In genomic region chr15:49290204-49290603, GRCh38 we compare ENCODE assay signal across 19 cellular contexts.
DNase-seq lines count a peak whose midpoint lies in the region; ATAC-seq and TF ChIP-seq lines count a peak whose summit lies in the region.
"Had no signal": no experiment of that assay in that cellular context is flagged by ENCODE, and none has a peak within 500 bp of the region (broad histone marks: within the 10 kb centered on the region; RNA-seq: fewer than 3 reads in every experiment).

No MANE protein-coding gene starts in this region.

- no peak for TF ChIP-seq CTCF in IMR-90 (conservative IDR thresholded peaks at IDR 0.05; ENCODE audit: low read depth, low read length)
- TF ChIP-seq CTCF in SK-N-SH (IDR thresholded peaks at IDR 0.05): no peak
- TF ChIP-seq CTCF in nephron (IDR thresholded peaks at IDR 0.05; ENCODE audit: unreplicated experiment in 3 of 3): no peak

- H3K4me1 ChIP-seq in IMR-90 (ENCODE audit: control insufficient read depth, insufficient read depth, low read length) (no peaks in the 10 kb centered on the region), SK-N-SH (ENCODE audit: control insufficient read depth in 1 of 2, insufficient read depth in 2 of 2, low read depth in 1 of 2, low read length in 1 of 2) (peaks cover 0 to 19% of the 10 kb centered on the region in 2 experiments; a peak in 2 of 4 replicates)

- H3K9me1 ChIP-seq in IMR-90 (ENCODE audit: insufficient read depth, low read length): peaks cover 2% of the 10 kb centered on the region; the same call in 1 of the 2 replicates

- no peak overlapping the region for H3K4ac ChIP-seq in IMR-90 (ENCODE audit: low read depth, low read length)

- POLR2A ChIA-PET in IMR-90 (lab: Charles Lee; ENCODE audit: unreplicated experiment): no interaction called here
- POLR2A ChIA-PET in SK-N-SH (lab: Yijun Ruan, JAX): no interaction called here

- H4K91ac ChIP-seq in IMR-90 (ENCODE audit: insufficient read depth, low read depth, low read length): no peak overlapping the region

- no peak overlapping the region for H3K9ac ChIP-seq in IMR-90 (ENCODE audit: low read depth, low read length)
- no peak overlapping the region for H3K9ac ChIP-seq in SK-N-SH

- peaks cover 15 to 36% of the 10 kb centered on the region in 2 donors for H3K36me3 Mint-ChIP-seq in activated T-cell treated with anti-CD3 and anti-CD28 coated beads, Interleukin-2, amount 50 U/mL, for 72 hours (ENCODE audit: insufficient read depth in 2 of 2)
- H3K36me3 Mint-ChIP-seq in activated T-cell treated with anti-CD3 and anti-CD28 coated beads, Interleukin-2, amount 50 U/mL, for 24 hours (ENCODE audit: low read depth): peaks cover 88% of the 10 kb centered on the region
- H3K36me3 Mint-ChIP-seq in nephron (ENCODE audit: low read depth): peaks cover 58% of the 10 kb centered on the region

- H3K9me3 Mint-ChIP-seq in activated T-cell treated with anti-CD3 and anti-CD28 coated beads, Interleukin-2, amount 50 U/mL, for 72 hours: peaks cover 0 to 1% of the 10 kb centered on the region in 2 donors
- no peaks in the 10 kb centered on the region for H3K9me3 Mint-ChIP-seq in activated T-cell treated with anti-CD3 and anti-CD28 coated beads, Interleukin-2, amount 50 U/mL, for 24 hours
- H3K9me3 Mint-ChIP-seq in nephron: no peaks in the 10 kb centered on the region
- H3K9me3 Mint-ChIP-seq: CD14-positive monocyte, H9 had no signal

- H3K27ac ChIP-seq in IMR-90 (ENCODE audit: insufficient read depth, low read length): no peak overlapping the region
- peak overlapping the region in 1 of 2 experiments; percentile 74; a peak in 2 of 4 replicates for H3K27ac ChIP-seq in SK-N-SH (ENCODE audit: low read depth in 2 of 2, low read length in 1 of 2)

- no peak overlapping the region for H2BK120ac ChIP-seq in IMR-90 (ENCODE audit: low read depth, low read length)

- intact Hi-C loops in IMR-90 (cut with micrococcal nuclease): no loop called here

- no peak for DNase-seq in activated T-cell treated with anti-CD3 and anti-CD28 coated beads, Interleukin-2, amount 50 U/mL, for 72 hours
- DNase-seq in activated T-cell treated with anti-CD3 and anti-CD28 coated beads, Interleukin-2, amount 50 U/mL, for 24 hours: no peak
- no peak for DNase-seq in IMR-90
- DNase-seq in SK-N-SH: peak; percentile 56
- no peak for DNase-seq in NCI-H748 (lab: John Stamatoyannopoulos, UW; ENCODE audit: unreplicated experiment)
- DNase-seq: COR-L47, DMS53, H9, NCI-H1436, NCI-H2029, NCI-H2171, NCI-H446, NCI-H774, SHP77 had no signal

- peaks cover 27% of the 10 kb centered on the region for H3K4me1 Mint-ChIP-seq in activated T-cell treated with anti-CD3 and anti-CD28 coated beads, Interleukin-2, amount 50 U/mL, for 72 hours (ENCODE audit: low read depth)
- H3K4me1 Mint-ChIP-seq in activated T-cell treated with anti-CD3 and anti-CD28 coated beads, Interleukin-2, amount 50 U/mL, for 24 hours (ENCODE audit: low read depth): peaks cover 32% of the 10 kb centered on the region
- peaks cover 35% of the 10 kb centered on the region for H3K4me1 Mint-ChIP-seq in nephron
- H3K4me1 Mint-ChIP-seq: CD14-positive monocyte had no signal

- peak overlapping the region; percentile 57; the same call in 1 of the 2 replicates for H4K5ac ChIP-seq in IMR-90 (ENCODE audit: low read depth, low read length)

- dilution Hi-C loops in IMR-90 (cut with HindIII; ENCODE audit: low sequenced_read_pairs, unreplicated experiment): no loop called here

- in situ Hi-C loops in IMR-90 (cut with MboI; ENCODE audit: low sequenced_read_pairs): no loop called here

- peaks cover 0 to 7% of the 10 kb centered on the region in 2 experiments; a peak in 2 of 4 replicates for H3K79me1 ChIP-seq in IMR-90 (ENCODE audit: low read depth in 1 of 2, low read length in 2 of 2)

- peak in 1 of 2 experiments; percentile 72; a peak in 2 of 4 replicates for TF ChIP-seq EP300 in SK-N-SH (IDR thresholded peaks at IDR 0.05; ENCODE audit: borderline replicate concordance in 1 of 2, low read depth in 1 of 2, low read length in 1 of 2)

- CTCF ChIA-PET in IMR-90 (lab: Yijun Ruan, JAX) (no interaction called here), SK-N-SH (lab: Yijun Ruan, JAX) (interaction anchor here (0.6 to 1.6 kb wide), 3 partner anchors 55 to 118 kb away, joined by 3 to 4 read pairs (median 4); no protein-coding TSS in a partner anchor)

- no peak overlapping the region for H3K23ac ChIP-seq in IMR-90 (ENCODE audit: low read depth, low read length)

- no peaks in the 10 kb centered on the region for H3K9me2 ChIP-seq in SK-N-SH

- peak overlapping the region; percentile 12; the same call in 1 of the 2 replicates for H2BK20ac ChIP-seq in IMR-90 (ENCODE audit: low read depth, low read length)

- no CpG with 5 or more reads among the region's 1 CpG for WGBS in IMR-90 (ENCODE audit: extremely low coverage in 2 of 2, insufficient read length in 1 of 2), 2 experiments
- 13% methylated on average over 1 of the region's 1 CpG for WGBS in SK-N-SH (ENCODE audit: low lambda C conversion rate)

- no peak overlapping the region for H3K4me2 ChIP-seq in IMR-90 (ENCODE audit: low read depth, low read length)
- no peak overlapping the region for H3K4me2 ChIP-seq in SK-N-SH

- no peak overlapping the region; the same call in 1 of the 2 replicates for H3K14ac ChIP-seq in IMR-90 (replicated peaks; ENCODE audit: low read depth, low read length)

- no peaks in the 10 kb centered on the region for H4K20me1 ChIP-seq in IMR-90 (ENCODE audit: insufficient read depth, low read length)
- no peaks in the 10 kb centered on the region for H4K20me1 ChIP-seq in SK-N-SH (ENCODE audit: insufficient read depth)

- peak overlapping the region; percentile 47; the same call in 1 of the 2 replicates for H3K18ac ChIP-seq in IMR-90 (ENCODE audit: low read depth, low read length)

- no peak overlapping the region for H4K8ac ChIP-seq in IMR-90 (ENCODE audit: low read depth in 2 of 2, low read length in 2 of 2)

- no peak overlapping the region for H2AFZ ChIP-seq in IMR-90 (replicated peaks; ENCODE audit: low read length, poor library complexity)
- no peak overlapping the region for H2AFZ ChIP-seq in SK-N-SH (ENCODE audit: low read depth)

- peak overlapping the region; percentile 47 for H3K27ac Mint-ChIP-seq in activated T-cell treated with anti-CD3 and anti-CD28 coated beads, Interleukin-2, amount 50 U/mL, for 72 hours
- no peak overlapping the region for H3K27ac Mint-ChIP-seq in activated T-cell treated with anti-CD3 and anti-CD28 coated beads, Interleukin-2, amount 50 U/mL, for 24 hours
- H3K27ac Mint-ChIP-seq in nephron: peak overlapping the region; percentile 79 to 84 (median 83)
- H3K27ac Mint-ChIP-seq: CD14-positive monocyte, H9 had no signal

- no peak overlapping the region for H3K4me3 Mint-ChIP-seq in activated T-cell treated with anti-CD3 and anti-CD28 coated beads, Interleukin-2, amount 50 U/mL, for 72 hours
- no peak overlapping the region for H3K4me3 Mint-ChIP-seq in activated T-cell treated with anti-CD3 and anti-CD28 coated beads, Interleukin-2, amount 50 U/mL, for 24 hours
- peak overlapping the region in 1 of 3 experiments; percentile 42 for H3K4me3 Mint-ChIP-seq in nephron
- H3K4me3 Mint-ChIP-seq: CD14-positive monocyte, H9 had no signal

- H3K36me3 ChIP-seq in IMR-90 (ENCODE audit: control insufficient read depth, insufficient read depth, low read length): peaks cover 4% of the 10 kb centered on the region
- peaks cover 1 to 4% of the 10 kb centered on the region in 2 experiments for H3K36me3 ChIP-seq in SK-N-SH (replicated peaks in 1 of 2; ENCODE audit: control insufficient read depth in 1 of 2, insufficient read depth in 2 of 2, low read length in 1 of 2)

- TF ChIP-seq RAD21 in IMR-90 (IDR thresholded peaks at IDR 0.05; ENCODE audit: low read length) (no peak), SK-N-SH (IDR thresholded peaks at IDR 0.05; ENCODE audit: low read length) (peak; percentile 26)

- ATAC-seq in activated T-cell treated with anti-CD3 and anti-CD28 coated beads, Interleukin-2, amount 50 U/mL, for 72 hours (replicated peaks in 1 of 2): no peak
- ATAC-seq in IMR-90 (ENCODE audit: low read depth) (no peak), GM21723 (IDR thresholded peaks at IDR 0.05; ENCODE audit: unreplicated experiment) (no peak), HG03457 (IDR thresholded peaks at IDR 0.05; ENCODE audit: unreplicated experiment) (no peak)
- ATAC-seq: Panc1 had no signal

- H2AK5ac ChIP-seq in IMR-90 (ENCODE audit: low read depth, low read length): no peak overlapping the region

- no peak overlapping the region for H3K56ac ChIP-seq in IMR-90 (ENCODE audit: extremely low read depth, insufficient read depth, low read length)

- H3K27me3 ChIP-seq in IMR-90 (ENCODE audit: control insufficient read depth, insufficient read depth, low read length) (no peaks in the 10 kb centered on the region), SK-N-SH (ENCODE audit: insufficient read depth) (no peaks in the 10 kb centered on the region)

- no peaks in the 10 kb centered on the region for H3F3A ChIP-seq in SK-N-SH (replicated peaks; ENCODE audit: insufficient read depth)

- H2BK15ac ChIP-seq in IMR-90 (ENCODE audit: low read depth, low read length): no peak overlapping the region; the same call in 2 of the 3 replicates

- H3K27me3 Mint-ChIP-seq in activated T-cell treated with anti-CD3 and anti-CD28 coated beads, Interleukin-2, amount 50 U/mL, for 72 hours (ENCODE audit: low read depth): no peaks in the 10 kb centered on the region
- H3K27me3 Mint-ChIP-seq in activated T-cell treated with anti-CD3 and anti-CD28 coated beads, Interleukin-2, amount 50 U/mL, for 24 hours: no peaks in the 10 kb centered on the region
- no peaks in the 10 kb centered on the region for H3K27me3 Mint-ChIP-seq in nephron (ENCODE audit: low read depth)

- H3K79me2 ChIP-seq in SK-N-SH (ENCODE audit: insufficient read depth): no peaks in the 10 kb centered on the region

- H3K4me3 ChIP-seq in IMR-90 (ENCODE audit: insufficient read depth, low read depth, low read length) (no peak overlapping the region), SK-N-SH (ENCODE audit: low read depth in 2 of 2, low read length in 1 of 2) (no peak overlapping the region)

- TF ChIP-seq POLR2A in IMR-90 (IDR thresholded peaks at IDR 0.05; ENCODE audit: low read depth, low read length): no peak

- H3K9me3 ChIP-seq in IMR-90 (ENCODE audit: control insufficient read depth, insufficient read depth, low read length) (no peaks in the 10 kb centered on the region), SK-N-SH (no peaks in the 10 kb centered on the region)

- no peak overlapping the region for H2BK5ac ChIP-seq in IMR-90 (ENCODE audit: low read depth, low read length, poor library complexity, severe bottlenecking)

- BruUV-seq in IMR-90 (replicated peaks; lab: Mats Ljungman, UMichigan): no TSS peak

- H2AK9ac ChIP-seq in IMR-90 (replicated peaks; ENCODE audit: low read depth, low read length, poor library complexity): no peak overlapping the region
